In the genomic region with DNA sequence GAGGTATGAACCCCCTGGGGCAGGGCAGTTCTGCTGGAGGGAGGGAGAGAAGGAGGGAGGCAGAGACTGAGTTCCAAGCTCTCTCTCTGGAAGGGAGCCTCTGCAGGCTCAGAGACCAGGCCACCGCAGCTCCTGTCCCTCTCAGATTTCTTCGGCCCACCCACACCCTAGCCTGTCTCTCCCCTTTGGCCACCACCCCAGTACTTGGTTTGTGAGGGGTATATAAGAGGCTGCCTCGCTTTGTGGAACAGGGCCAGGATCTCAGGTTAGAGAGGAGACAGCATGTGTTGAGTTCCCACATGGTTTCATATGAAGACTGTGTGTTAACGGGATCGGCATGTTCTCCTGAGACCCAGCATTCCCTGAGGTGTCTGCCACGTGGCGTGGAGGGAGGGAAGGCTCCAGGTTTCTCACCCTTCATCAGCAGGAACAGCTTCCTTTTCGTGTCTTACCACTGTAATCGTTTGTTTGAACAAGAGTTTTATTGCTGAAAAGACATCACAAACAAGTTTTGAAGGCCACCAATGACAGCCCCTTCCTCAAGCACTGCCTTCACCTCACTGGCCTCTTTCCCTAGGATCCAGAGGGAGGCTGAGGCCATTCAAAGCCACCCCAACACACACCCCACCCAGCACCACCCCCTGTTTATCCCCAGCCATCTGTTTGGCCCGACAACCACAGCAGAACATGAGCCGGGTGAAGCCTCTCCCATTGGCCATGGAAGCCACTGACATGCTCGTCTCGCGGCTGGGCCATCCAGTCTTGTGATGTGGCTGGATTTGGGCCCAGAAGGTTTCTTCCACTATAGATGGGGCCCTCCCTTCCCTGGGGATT, we compare ENCODE assay signal across 1 cellular context.
TF ChIP-seq lines count a peak whose summit lies in the region.

No MANE protein-coding gene starts in this region.

TF ChIP-seq in K562, 482 proteins besides CTCF, POLR2A, EP300 and RAD21 (continued from another document and continues in another):
- TF ChIP-seq, protein P1, sequence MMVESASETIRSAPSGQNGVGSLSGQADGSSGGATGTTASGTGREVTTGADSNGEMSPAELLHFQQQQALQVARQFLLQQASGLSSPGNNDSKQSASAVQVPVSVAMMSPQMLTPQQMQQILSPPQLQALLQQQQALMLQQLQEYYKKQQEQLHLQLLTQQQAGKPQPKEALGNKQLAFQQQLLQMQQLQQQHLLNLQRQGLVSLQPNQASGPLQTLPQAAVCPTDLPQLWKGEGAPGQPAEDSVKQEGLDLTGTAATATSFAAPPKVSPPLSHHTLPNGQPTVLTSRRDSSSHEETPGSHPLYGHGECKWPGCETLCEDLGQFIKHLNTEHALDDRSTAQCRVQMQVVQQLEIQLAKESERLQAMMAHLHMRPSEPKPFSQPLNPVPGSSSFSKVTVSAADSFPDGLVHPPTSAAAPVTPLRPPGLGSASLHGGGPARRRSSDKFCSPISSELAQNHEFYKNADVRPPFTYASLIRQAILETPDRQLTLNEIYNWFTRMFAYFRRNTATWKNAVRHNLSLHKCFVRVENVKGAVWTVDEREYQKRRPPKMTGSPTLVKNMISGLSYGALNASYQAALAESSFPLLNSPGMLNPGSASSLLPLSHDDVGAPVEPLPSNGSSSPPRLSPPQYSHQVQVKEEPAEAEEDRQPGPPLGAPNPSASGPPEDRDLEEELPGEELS (CRISPR knock-in tag; IDR thresholded peaks at IDR 0.05; ENCODE audit: borderline replicate concordance), result no peak
- TF ChIP-seq HNRNPH1 (optimal IDR thresholded peaks at IDR 0.05; ENCODE audit: low read depth, low read length) (no peak), HDAC6 (IDR thresholded peaks at IDR 0.05; ENCODE audit: low read depth, low read length) (no peak), ZNF507 (tag; conservative IDR thresholded peaks at IDR 0.05) (no peak), MTA1 (IDR thresholded peaks at IDR 0.05; ENCODE audit: borderline replicate concordance) (no peak), L3MBTL2 (IDR thresholded peaks at IDR 0.05) (peak; percentile 96), ZKSCAN1 (IDR thresholded peaks at IDR 0.05; ENCODE audit: low read depth, low read length) (peak; percentile 12; the same call in 1 of the 2 replicates), DDX20 (tag; IDR thresholded peaks at IDR 0.05; ENCODE audit: low read depth) (0 out of 2 replicates have a peak, but pooled peaks have one; percentile 19), MEF2D (tag; conservative IDR thresholded peaks at IDR 0.05; ENCODE audit: low read depth) (peak; percentile 33; the same call in 1 of the 2 replicates), MAFG (tag; conservative IDR thresholded peaks at IDR 0.05) (no peak), ZNF583 (CRISPR knock-in tag; IDR thresholded peaks at IDR 0.05) (peak; percentile 68), KDM4B (IDR thresholded peaks at IDR 0.05; ENCODE audit: borderline replicate concordance in 2 of 2, low read depth in 1 of 2) (no peak), GABPB1 (CRISPR knock-in tag; IDR thresholded peaks at IDR 0.05) (no peak), U2AF1 (optimal IDR thresholded peaks at IDR 0.05; ENCODE audit: low read depth, low read length) (no peak), ARID2 (IDR thresholded peaks at IDR 0.05) (no peak), PRMT5 (CRISPR knock-in tag; IDR thresholded peaks at IDR 0.05) (no peak), NFATC3 (IDR thresholded peaks at IDR 0.05) (no peak), TRIM24 (IDR thresholded peaks at IDR 0.05) (no peak), SAFB2 (IDR thresholded peaks at IDR 0.05; ENCODE audit: borderline replicate concordance, low read depth, low read length, severe bottlenecking) (no peak), ARID1B (IDR thresholded peaks at IDR 0.05) (no peak), ZEB2 (IDR thresholded peaks at IDR 0.05) (no peak), SAFB (IDR thresholded peaks at IDR 0.05; ENCODE audit: borderline replicate concordance, low read depth, low read length) (no peak), ZNF57 (CRISPR knock-in tag; IDR thresholded peaks at IDR 0.05) (peak; percentile 9; the same call in 1 of the 2 replicates), WHSC1 (IDR thresholded peaks at IDR 0.05; ENCODE audit: low read length) (peak; percentile 69), PPARD (CRISPR knock-in tag; IDR thresholded peaks at IDR 0.05) (no peak), ZNF12 (CRISPR knock-in tag; IDR thresholded peaks at IDR 0.05) (no peak), PHB (CRISPR knock-in tag; IDR thresholded peaks at IDR 0.05) (no peak; the same call in 1 of the 2 replicates), FOXA1 (IDR thresholded peaks at IDR 0.05; ENCODE audit: borderline replicate concordance) (no peak), SNIP1 (IDR thresholded peaks at IDR 0.05; ENCODE audit: low read depth) (no peak), NR1H2 (CRISPR knock-in tag; IDR thresholded peaks at IDR 0.05) (peak; percentile 72; the same call in 1 of the 2 replicates), HMGN3 (IDR thresholded peaks at IDR 0.05; ENCODE audit: borderline replicate concordance, extremely low read depth, insufficient read length, low read depth, low read length) (no peak), PTBP1 (IDR thresholded peaks at IDR 0.05; ENCODE audit: low read depth, low read length) (no peak), ZC3H4 (CRISPR knock-in tag; IDR thresholded peaks at IDR 0.05; ENCODE audit: borderline replicate concordance) (no peak), SRSF3 (IDR thresholded peaks at IDR 0.05; ENCODE audit: insufficient read depth, low read length) (no peak), ZNF134 (CRISPR knock-in tag; conservative IDR thresholded peaks at IDR 0.05) (no peak), COPS2 (conservative IDR thresholded peaks at IDR 0.05) (no peak), BRD9 (IDR thresholded peaks at IDR 0.05; ENCODE audit: low read depth, partially characterized antibody) (peak; percentile 26), STAG1 (CRISPR knock-in tag; IDR thresholded peaks at IDR 0.05; ENCODE audit: borderline replicate concordance) (no peak), CSDE1 (IDR thresholded peaks at IDR 0.05) (no peak), TARDBP (IDR thresholded peaks at IDR 0.05) (0 out of 2 replicates have a peak, but pooled peaks have one; percentile 35), NFRKB (IDR thresholded peaks at IDR 0.05; ENCODE audit: low read depth) (peak; percentile 85)
- TF ChIP-seq, protein P2, sequence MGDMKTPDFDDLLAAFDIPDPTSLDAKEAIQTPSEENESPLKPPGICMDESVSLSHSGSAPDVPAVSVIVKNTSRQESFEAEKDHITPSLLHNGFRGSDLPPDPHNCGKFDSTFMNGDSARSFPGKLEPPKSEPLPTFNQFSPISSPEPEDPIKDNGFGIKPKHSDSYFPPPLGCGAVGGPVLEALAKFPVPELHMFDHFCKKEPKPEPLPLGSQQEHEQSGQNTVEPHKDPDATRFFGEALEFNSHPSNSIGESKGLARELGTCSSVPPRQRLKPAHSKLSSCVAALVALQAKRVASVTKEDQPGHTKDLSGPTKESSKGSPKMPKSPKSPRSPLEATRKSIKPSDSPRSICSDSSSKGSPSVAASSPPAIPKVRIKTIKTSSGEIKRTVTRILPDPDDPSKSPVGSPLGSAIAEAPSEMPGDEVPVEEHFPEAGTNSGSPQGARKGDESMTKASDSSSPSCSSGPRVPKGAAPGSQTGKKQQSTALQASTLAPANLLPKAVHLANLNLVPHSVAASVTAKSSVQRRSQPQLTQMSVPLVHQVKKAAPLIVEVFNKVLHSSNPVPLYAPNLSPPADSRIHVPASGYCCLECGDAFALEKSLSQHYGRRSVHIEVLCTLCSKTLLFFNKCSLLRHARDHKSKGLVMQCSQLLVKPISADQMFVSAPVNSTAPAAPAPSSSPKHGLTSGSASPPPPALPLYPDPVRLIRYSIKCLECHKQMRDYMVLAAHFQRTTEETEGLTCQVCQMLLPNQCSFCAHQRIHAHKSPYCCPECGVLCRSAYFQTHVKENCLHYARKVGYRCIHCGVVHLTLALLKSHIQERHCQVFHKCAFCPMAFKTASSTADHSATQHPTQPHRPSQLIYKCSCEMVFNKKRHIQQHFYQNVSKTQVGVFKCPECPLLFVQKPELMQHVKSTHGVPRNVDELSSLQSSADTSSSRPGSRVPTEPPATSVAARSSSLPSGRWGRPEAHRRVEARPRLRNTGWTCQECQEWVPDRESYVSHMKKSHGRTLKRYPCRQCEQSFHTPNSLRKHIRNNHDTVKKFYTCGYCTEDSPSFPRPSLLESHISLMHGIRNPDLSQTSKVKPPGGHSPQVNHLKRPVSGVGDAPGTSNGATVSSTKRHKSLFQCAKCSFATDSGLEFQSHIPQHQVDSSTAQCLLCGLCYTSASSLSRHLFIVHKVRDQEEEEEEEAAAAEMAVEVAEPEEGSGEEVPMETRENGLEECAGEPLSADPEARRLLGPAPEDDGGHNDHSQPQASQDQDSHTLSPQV (IDR thresholded peaks at IDR 0.05), result no peak
- TF ChIP-seq, protein P3, sequence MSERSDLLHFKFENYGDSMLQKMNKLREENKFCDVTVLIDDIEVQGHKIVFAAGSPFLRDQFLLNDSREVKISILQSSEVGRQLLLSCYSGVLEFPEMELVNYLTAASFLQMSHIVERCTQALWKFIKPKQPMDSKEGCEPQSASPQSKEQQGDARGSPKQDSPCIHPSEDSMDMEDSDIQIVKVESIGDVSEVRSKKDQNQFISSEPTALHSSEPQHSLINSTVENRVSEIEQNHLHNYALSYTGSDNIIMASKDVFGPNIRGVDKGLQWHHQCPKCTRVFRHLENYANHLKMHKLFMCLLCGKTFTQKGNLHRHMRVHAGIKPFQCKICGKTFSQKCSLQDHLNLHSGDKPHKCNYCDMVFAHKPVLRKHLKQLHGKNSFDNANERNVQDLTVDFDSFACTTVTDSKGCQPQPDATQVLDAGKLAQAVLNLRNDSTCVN (CRISPR knock-in tag; IDR thresholded peaks at IDR 0.05), result no peak
- TF ChIP-seq, protein P4, sequence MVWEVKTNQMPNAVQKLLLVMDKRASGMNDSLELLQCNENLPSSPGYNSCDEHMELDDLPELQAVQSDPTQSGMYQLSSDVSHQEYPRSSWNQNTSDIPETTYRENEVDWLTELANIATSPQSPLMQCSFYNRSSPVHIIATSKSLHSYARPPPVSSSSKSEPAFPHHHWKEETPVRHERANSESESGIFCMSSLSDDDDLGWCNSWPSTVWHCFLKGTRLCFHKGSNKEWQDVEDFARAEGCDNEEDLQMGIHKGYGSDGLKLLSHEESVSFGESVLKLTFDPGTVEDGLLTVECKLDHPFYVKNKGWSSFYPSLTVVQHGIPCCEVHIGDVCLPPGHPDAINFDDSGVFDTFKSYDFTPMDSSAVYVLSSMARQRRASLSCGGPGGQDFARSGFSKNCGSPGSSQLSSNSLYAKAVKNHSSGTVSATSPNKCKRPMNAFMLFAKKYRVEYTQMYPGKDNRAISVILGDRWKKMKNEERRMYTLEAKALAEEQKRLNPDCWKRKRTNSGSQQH (CRISPR knock-in tag; IDR thresholded peaks at IDR 0.05), result peak; percentile 59; the same call in 1 of the 2 replicates
- TF ChIP-seq, protein P5, sequence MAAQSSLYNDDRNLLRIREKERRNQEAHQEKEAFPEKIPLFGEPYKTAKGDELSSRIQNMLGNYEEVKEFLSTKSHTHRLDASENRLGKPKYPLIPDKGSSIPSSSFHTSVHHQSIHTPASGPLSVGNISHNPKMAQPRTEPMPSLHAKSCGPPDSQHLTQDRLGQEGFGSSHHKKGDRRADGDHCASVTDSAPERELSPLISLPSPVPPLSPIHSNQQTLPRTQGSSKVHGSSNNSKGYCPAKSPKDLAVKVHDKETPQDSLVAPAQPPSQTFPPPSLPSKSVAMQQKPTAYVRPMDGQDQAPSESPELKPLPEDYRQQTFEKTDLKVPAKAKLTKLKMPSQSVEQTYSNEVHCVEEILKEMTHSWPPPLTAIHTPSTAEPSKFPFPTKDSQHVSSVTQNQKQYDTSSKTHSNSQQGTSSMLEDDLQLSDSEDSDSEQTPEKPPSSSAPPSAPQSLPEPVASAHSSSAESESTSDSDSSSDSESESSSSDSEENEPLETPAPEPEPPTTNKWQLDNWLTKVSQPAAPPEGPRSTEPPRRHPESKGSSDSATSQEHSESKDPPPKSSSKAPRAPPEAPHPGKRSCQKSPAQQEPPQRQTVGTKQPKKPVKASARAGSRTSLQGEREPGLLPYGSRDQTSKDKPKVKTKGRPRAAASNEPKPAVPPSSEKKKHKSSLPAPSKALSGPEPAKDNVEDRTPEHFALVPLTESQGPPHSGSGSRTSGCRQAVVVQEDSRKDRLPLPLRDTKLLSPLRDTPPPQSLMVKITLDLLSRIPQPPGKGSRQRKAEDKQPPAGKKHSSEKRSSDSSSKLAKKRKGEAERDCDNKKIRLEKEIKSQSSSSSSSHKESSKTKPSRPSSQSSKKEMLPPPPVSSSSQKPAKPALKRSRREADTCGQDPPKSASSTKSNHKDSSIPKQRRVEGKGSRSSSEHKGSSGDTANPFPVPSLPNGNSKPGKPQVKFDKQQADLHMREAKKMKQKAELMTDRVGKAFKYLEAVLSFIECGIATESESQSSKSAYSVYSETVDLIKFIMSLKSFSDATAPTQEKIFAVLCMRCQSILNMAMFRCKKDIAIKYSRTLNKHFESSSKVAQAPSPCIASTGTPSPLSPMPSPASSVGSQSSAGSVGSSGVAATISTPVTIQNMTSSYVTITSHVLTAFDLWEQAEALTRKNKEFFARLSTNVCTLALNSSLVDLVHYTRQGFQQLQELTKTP (IDR thresholded peaks at IDR 0.05; ENCODE audit: low read depth in 1 of 2, partially characterized antibody in 2 of 2), result peak; percentile 28 to 36
- TF ChIP-seq, protein P6, sequence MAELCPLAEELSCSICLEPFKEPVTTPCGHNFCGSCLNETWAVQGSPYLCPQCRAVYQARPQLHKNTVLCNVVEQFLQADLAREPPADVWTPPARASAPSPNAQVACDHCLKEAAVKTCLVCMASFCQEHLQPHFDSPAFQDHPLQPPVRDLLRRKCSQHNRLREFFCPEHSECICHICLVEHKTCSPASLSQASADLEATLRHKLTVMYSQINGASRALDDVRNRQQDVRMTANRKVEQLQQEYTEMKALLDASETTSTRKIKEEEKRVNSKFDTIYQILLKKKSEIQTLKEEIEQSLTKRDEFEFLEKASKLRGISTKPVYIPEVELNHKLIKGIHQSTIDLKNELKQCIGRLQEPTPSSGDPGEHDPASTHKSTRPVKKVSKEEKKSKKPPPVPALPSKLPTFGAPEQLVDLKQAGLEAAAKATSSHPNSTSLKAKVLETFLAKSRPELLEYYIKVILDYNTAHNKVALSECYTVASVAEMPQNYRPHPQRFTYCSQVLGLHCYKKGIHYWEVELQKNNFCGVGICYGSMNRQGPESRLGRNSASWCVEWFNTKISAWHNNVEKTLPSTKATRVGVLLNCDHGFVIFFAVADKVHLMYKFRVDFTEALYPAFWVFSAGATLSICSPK (IDR thresholded peaks at IDR 0.05; ENCODE audit: borderline replicate concordance), result no peak
- TF ChIP-seq, protein P7, sequence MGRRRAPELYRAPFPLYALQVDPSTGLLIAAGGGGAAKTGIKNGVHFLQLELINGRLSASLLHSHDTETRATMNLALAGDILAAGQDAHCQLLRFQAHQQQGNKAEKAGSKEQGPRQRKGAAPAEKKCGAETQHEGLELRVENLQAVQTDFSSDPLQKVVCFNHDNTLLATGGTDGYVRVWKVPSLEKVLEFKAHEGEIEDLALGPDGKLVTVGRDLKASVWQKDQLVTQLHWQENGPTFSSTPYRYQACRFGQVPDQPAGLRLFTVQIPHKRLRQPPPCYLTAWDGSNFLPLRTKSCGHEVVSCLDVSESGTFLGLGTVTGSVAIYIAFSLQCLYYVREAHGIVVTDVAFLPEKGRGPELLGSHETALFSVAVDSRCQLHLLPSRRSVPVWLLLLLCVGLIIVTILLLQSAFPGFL (CRISPR knock-in tag; IDR thresholded peaks at IDR 0.05), result no peak
- TF ChIP-seq, protein P8, sequence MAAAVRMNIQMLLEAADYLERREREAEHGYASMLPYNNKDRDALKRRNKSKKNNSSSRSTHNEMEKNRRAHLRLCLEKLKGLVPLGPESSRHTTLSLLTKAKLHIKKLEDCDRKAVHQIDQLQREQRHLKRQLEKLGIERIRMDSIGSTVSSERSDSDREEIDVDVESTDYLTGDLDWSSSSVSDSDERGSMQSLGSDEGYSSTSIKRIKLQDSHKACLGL (CRISPR knock-in tag; IDR thresholded peaks at IDR 0.05; ENCODE audit: borderline replicate concordance, poor library complexity, severe bottlenecking), result no peak
